Comparison of ENCODE assay signal across 21 cellular contexts in the genomic region with DNA sequence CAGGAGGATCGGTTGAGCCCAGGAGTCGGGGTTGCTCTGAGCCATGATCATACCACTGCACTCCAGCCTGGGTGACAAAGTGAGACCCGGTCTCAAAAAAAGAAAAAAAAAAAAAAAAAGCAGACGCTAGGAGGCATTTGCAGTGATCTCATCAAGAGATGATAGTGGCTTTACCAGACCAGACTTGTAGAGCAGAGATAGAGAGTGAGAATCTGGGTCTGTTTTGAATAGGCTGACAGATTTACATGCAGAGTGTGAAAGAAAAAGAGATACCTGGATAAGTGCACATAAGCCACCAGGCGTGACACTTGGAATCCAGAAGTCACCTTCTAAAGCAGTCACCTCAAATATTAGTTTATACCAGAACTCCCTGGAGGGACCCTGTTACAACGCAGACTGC. TPM values are rescaled to one million over a fixed set of nuclear protein-coding genes. Genes with fewer than 3 reads are reported as not detected.
"Had no signal": no experiment of that assay in that cellular context is flagged by ENCODE, and none has a peak within 500 bp of the region (broad histone marks: within the 10 kb centered on the region; RNA-seq: fewer than 3 reads in every experiment).

No MANE protein-coding gene starts in this region.

- DNase-seq: cerebellar nuclear complex; dorsolateral prefrontal cortex; effector CD4-positive, alpha-beta T cell; foreskin melanocyte; left cardiac atrium; left lung; naive thymus-derived CD8-positive, alpha-beta T cell; nephron progenitor cell; nucleus accumbens; stimulated activated CD4-positive, alpha-beta T cell treated with anti-CD3 and anti-CD28 coated beads, Interleukin-2, amount 100 ng/mL, for 24 hours; stimulated activated CD4-positive, alpha-beta T cell treated with anti-CD3 and anti-CD28 coated beads, Interleukin-4, amount 100 ng/mL, for 24 hours; stimulated activated naive CD4-positive, alpha-beta T cell treated with Interleukin-2 at 50 U/mL for 16 hours; substantia nigra; testis; tibial artery had no signal

- H3K4me1 ChIP-seq: left lung, prostate gland, right atrium auricular region, testis, tibial artery had no signal

- ATAC-seq: esophagus mucosa; left cardiac atrium; left lung; naive thymus-derived CD8-positive, alpha-beta T cell; sciatic nerve; stimulated activated effector memory CD8-positive, alpha-beta T cell treated with anti-CD3 and anti-CD28 coated beads, Interleukin-12 subunit alpha, Interleukin-12 subunit beta, amount 100 ng/mL, for 72 hours had no signal

- H3K27ac ChIP-seq: dorsolateral prefrontal cortex, epithelial cell of prostate, left lung, prostate gland, right atrium auricular region, testis, tibial artery had no signal

- H3K27me3 ChIP-seq: left lung, right atrium auricular region, testis, tibial artery had no signal

- H3K9me3 ChIP-seq: left lung, prostate gland, right atrium auricular region, testis, tibial artery had no signal

- H3K4me3 ChIP-seq: dorsolateral prefrontal cortex, left lung, prostate gland, right atrium auricular region, testis, tibial artery had no signal

- H3K36me3 ChIP-seq: left lung, prostate gland, right atrium auricular region, tibial artery had no signal

RNA-seq across cellular contexts. Expression of a gene that starts 21.1 kb away (rescaled TPM):
- total RNA-seq: naive thymus-derived CD8-positive, alpha-beta T cell had no signal
- polyA plus RNA-seq: naive thymus-derived CD8-positive, alpha-beta T cell had no signal
